Comparison of ENCODE assay signal across 8 cellular contexts in the genomic region with DNA sequence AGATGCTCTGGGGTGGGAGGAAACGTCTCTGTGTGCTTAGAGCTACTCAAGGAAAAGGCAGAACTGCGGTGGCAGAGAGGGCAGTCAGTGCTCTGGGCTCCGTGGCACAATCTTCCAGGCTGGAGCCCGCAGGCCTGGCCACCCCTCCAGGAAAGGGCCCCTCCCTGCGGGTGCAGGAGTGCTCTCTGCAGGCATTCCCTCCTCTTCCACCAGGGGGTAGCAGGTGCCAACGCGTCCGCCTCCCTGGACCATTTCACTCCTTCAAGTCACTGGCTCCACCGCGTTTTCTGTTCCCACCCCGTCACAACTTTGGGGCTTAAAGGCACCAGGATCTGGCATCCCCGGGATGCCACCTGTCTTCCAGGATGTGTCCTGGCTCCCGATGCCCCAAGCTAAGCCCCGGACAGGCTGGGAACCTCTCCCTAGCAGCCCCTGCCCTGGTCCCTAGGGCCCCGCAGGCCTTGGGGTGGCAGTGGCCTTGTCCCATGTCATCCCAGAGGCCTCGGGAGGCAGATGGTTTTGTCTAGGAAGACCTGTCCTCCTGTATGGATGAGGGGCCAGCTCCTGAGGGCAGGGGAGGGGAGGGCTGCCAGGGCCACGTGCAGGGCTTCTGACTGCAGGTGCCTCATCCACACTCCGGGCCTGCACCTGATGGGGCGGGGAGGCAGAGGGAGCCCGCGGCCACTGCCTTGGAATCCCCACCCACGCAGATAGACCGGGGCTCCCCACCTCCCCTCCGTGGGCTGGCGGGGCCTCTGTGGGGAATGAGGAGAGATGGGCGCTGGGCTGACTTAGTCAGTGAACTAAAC. TPM values are rescaled to one million over a fixed set of nuclear protein-coding genes. Genes with fewer than 3 reads are reported as not detected.
DNase-seq lines count a peak whose midpoint lies in the region; ATAC-seq lines count a peak whose summit lies in the region.

No MANE protein-coding gene starts in this region.

- H3K27me3 Mint-ChIP-seq in stimulated activated naive B cell treated with anti-CD40 and anti-IgM and Interleukin-4, amounts not matched to agents 10 μg/mL and 1 μg/mL and 100 μg/mL, for 72 hours: no peaks in the 10 kb centered on the region

- H3K4me3 Mint-ChIP-seq in stimulated activated naive B cell treated with anti-CD40 and anti-IgM and Interleukin-4, amounts not matched to agents 10 μg/mL and 1 μg/mL and 100 μg/mL, for 72 hours: no peak overlapping the region
- no peak overlapping the region for H3K4me3 Mint-ChIP-seq in stimulated activated effector memory CD8-positive, alpha-beta T cell treated with anti-CD3 and anti-CD28 coated beads, Interleukin-12 subunit alpha, Interleukin-12 subunit beta, amount 100 ng/mL, for 72 hours

- ATAC-seq in esophagus mucosa: peak; percentile 66
- ATAC-seq in stimulated activated naive B cell treated with anti-CD40 and anti-IgM and Interleukin-4, amounts not matched to agents 10 μg/mL and 1 μg/mL and 100 μg/mL, for 72 hours (replicated peaks): peak; percentile 48 to 55
- no peak for ATAC-seq in stimulated activated effector memory CD8-positive, alpha-beta T cell treated with anti-CD3 and anti-CD28 coated beads, Interleukin-12 subunit alpha, Interleukin-12 subunit beta, amount 100 ng/mL, for 72 hours

- peaks cover 5% of the 10 kb centered on the region in 2 donors for H3K9me3 Mint-ChIP-seq in stimulated activated naive B cell treated with anti-CD40 and anti-IgM and Interleukin-4, amounts not matched to agents 10 μg/mL and 1 μg/mL and 100 μg/mL, for 72 hours
- H3K9me3 Mint-ChIP-seq in stimulated activated effector memory CD8-positive, alpha-beta T cell treated with anti-CD3 and anti-CD28 coated beads, Interleukin-12 subunit alpha, Interleukin-12 subunit beta, amount 100 ng/mL, for 72 hours: no peaks in the 10 kb centered on the region

- H3K27ac Mint-ChIP-seq in stimulated activated naive B cell treated with anti-CD40 and anti-IgM and Interleukin-4, amounts not matched to agents 10 μg/mL and 1 μg/mL and 100 μg/mL, for 72 hours: no peak overlapping the region
- no peak overlapping the region for H3K27ac Mint-ChIP-seq in stimulated activated effector memory CD8-positive, alpha-beta T cell treated with anti-CD3 and anti-CD28 coated beads, Interleukin-12 subunit alpha, Interleukin-12 subunit beta, amount 100 ng/mL, for 72 hours

- DNase-seq in SIG-M5 treated with dmso at 0.1 percent for 504 hours (lab: John Stamatoyannopoulos, UW; ENCODE audit: unreplicated experiment): peak; percentile 32
- DNase-seq in SIG-M5 (lab: John Stamatoyannopoulos, UW): no peak
- DNase-seq in NCI-H2196 (lab: John Stamatoyannopoulos, UW; ENCODE audit: unreplicated experiment): peak; percentile 58
- DNase-seq in stimulated activated naive B cell treated with anti-CD40 and anti-IgM and Interleukin-4, amounts not matched to agents 10 μg/mL and 1 μg/mL and 100 μg/mL, for 72 hours: no peak
- no peak for DNase-seq in GF-D8 (lab: John Stamatoyannopoulos, UW)
- DNase-seq in mesenteric fat pad (ENCODE audit: low spot score): no peak
- no peak for DNase-seq in stimulated activated effector memory CD8-positive, alpha-beta T cell treated with anti-CD3 and anti-CD28 coated beads, Interleukin-12 subunit alpha, Interleukin-12 subunit beta, amount 100 ng/mL, for 72 hours (ENCODE audit: low spot score in 2 of 2)

- no peaks in the 10 kb centered on the region for H3K36me3 Mint-ChIP-seq in stimulated activated naive B cell treated with anti-CD40 and anti-IgM and Interleukin-4, amounts not matched to agents 10 μg/mL and 1 μg/mL and 100 μg/mL, for 72 hours
- no peaks in the 10 kb centered on the region for H3K36me3 Mint-ChIP-seq in stimulated activated effector memory CD8-positive, alpha-beta T cell treated with anti-CD3 and anti-CD28 coated beads, Interleukin-12 subunit alpha, Interleukin-12 subunit beta, amount 100 ng/mL, for 72 hours

- no peaks in the 10 kb centered on the region for H3K4me1 Mint-ChIP-seq in stimulated activated naive B cell treated with anti-CD40 and anti-IgM and Interleukin-4, amounts not matched to agents 10 μg/mL and 1 μg/mL and 100 μg/mL, for 72 hours
- peaks cover 4% of the 10 kb centered on the region for H3K4me1 Mint-ChIP-seq in stimulated activated effector memory CD8-positive, alpha-beta T cell treated with anti-CD3 and anti-CD28 coated beads, Interleukin-12 subunit alpha, Interleukin-12 subunit beta, amount 100 ng/mL, for 72 hours

RNA-seq across cellular contexts. Expression of a gene that starts 26.4 kb away (rescaled TPM):
- 0.96 TPM for total RNA-seq in esophagus mucosa
- 3.8 TPM for total RNA-seq in mesenteric fat pad

RNA-seq across cellular contexts. Expression of a gene that starts 49.3 kb away (rescaled TPM):
- total RNA-seq in esophagus mucosa (100 TPM), mesenteric fat pad (0.39 TPM)

Comparison
In these comparisons a context has a peak if more than half of its experiments do, and no peak if none do; other contexts are left out.
1. DNase-seq: peak in SIG-M5 treated with dmso at 0.1 percent for 504 hours (single experiment) and NCI-H2196 (single experiment); none in SIG-M5 (single experiment), stimulated activated naive B cell treated with anti-CD40 and anti-IgM and Interleukin-4, amounts not matched to agents 10 μg/mL and 1 μg/mL and 100 μg/mL, for 72 hours (single experiment), GF-D8 (single experiment), mesenteric fat pad (single experiment) and stimulated activated effector memory CD8-positive, alpha-beta T cell treated with anti-CD3 and anti-CD28 coated beads, Interleukin-12 subunit alpha, Interleukin-12 subunit beta, amount 100 ng/mL, for 72 hours (0 of 2).
2. RNA of a gene that starts 49.3 kb away (total RNA-seq): 100 TPM in esophagus mucosa (single experiment); 0.39 TPM in mesenteric fat pad (single experiment); every median in the first group is over 10 times any median in the second.